In genomic region chr17:21089933-21090888, GRCh38 we compare ENCODE assay signal across 15 cellular contexts. TPM values are rescaled to one million over a fixed set of nuclear protein-coding genes. Genes with fewer than 3 reads are reported as not detected.
A peak's percentile ranks its signal among the peaks of the same experiment; 100 is the strongest.
DNase-seq lines count a peak whose midpoint lies in the region; ATAC-seq and TF ChIP-seq lines count a peak whose summit lies in the region.
"Had no signal": no experiment of that assay in that cellular context is flagged by ENCODE, and none has a peak within 500 bp of the region (broad histone marks: within the 10 kb centered on the region; RNA-seq: fewer than 3 reads in every experiment).

No MANE protein-coding gene starts in this region.

- no peak overlapping the region for H3K4me3 ChIP-seq in mucosa of descending colon
- H3K4me3 ChIP-seq: GM23248, SJSA1 had no signal

- H3K27ac Mint-ChIP-seq in CD4-positive, alpha-beta T cell, result no peak overlapping the region
- H3K27ac Mint-ChIP-seq in activated CD4-positive, alpha-beta memory T cell treated with anti-CD3 and anti-CD28 coated beads, Interleukin-2, amount 10 ng/mL, durations not matched to agents 7 days and 5 days, result no peak overlapping the region
- H3K27ac Mint-ChIP-seq: activated naive CD4-positive, alpha-beta T cell treated with anti-CD3 and anti-CD28 coated beads, Interleukin-2, amount 50 U/mL, for 24 hours had no signal

- H3K4me1 ChIP-seq in mucosa of descending colon (ENCODE audit: low read depth), result peaks cover 6% of the 10 kb centered on the region
- H3K4me1 ChIP-seq: foreskin keratinocyte, SJSA1 had no signal

- no peaks in the 10 kb centered on the region for H3K27me3 ChIP-seq in CD4-positive, alpha-beta T cell (ENCODE audit: control insufficient read depth, insufficient read depth, low read length)
- H3K27me3 ChIP-seq: foreskin keratinocyte, neutrophil, SJSA1 had no signal

- no peak for TF ChIP-seq CTCF in mucosa of descending colon (IDR thresholded peaks at IDR 0.05)
- TF ChIP-seq CTCF in CD4-positive, alpha-beta T cell (IDR thresholded peaks at IDR 0.05), result no peak

- POLR2A ChIA-PET in CD4-positive, alpha-beta T cell (lab: Charles Lee), result no interaction called here
- POLR2A ChIA-PET in activated CD4-positive, alpha-beta memory T cell treated with anti-CD3 and anti-CD28 coated beads, Interleukin-2, amount 10 ng/mL, durations not matched to agents 7 days and 5 days (lab: Charles Lee), result no interaction called here

- no peaks in the 10 kb centered on the region for H3K36me3 ChIP-seq in mucosa of descending colon (ENCODE audit: low read depth)
- H3K36me3 ChIP-seq: neutrophil, SJSA1 had no signal

- H3K36me3 Mint-ChIP-seq in CD4-positive, alpha-beta T cell (ENCODE audit: low read depth), result no peaks in the 10 kb centered on the region
- no peaks in the 10 kb centered on the region for H3K36me3 Mint-ChIP-seq in activated CD4-positive, alpha-beta memory T cell treated with anti-CD3 and anti-CD28 coated beads, Interleukin-2, amount 10 ng/mL, durations not matched to agents 7 days and 5 days (ENCODE audit: low read depth)
- H3K36me3 Mint-ChIP-seq: activated naive CD4-positive, alpha-beta T cell treated with anti-CD3 and anti-CD28 coated beads, Interleukin-2, amount 50 U/mL, for 24 hours; CD14-positive monocyte had no signal

- no peaks in the 10 kb centered on the region for H3K9me3 Mint-ChIP-seq in CD4-positive, alpha-beta T cell
- H3K9me3 Mint-ChIP-seq in activated CD4-positive, alpha-beta memory T cell treated with anti-CD3 and anti-CD28 coated beads, Interleukin-2, amount 10 ng/mL, durations not matched to agents 7 days and 5 days, result no peaks in the 10 kb centered on the region
- H3K9me3 Mint-ChIP-seq: activated naive CD4-positive, alpha-beta T cell treated with anti-CD3 and anti-CD28 coated beads, Interleukin-2, amount 50 U/mL, for 24 hours had no signal

- CTCF ChIA-PET in CD4-positive, alpha-beta T cell (lab: Charles Lee), result no interaction called here
- CTCF ChIA-PET in activated CD4-positive, alpha-beta memory T cell treated with anti-CD3 and anti-CD28 coated beads, Interleukin-2, amount 10 ng/mL, durations not matched to agents 7 days and 5 days (lab: Charles Lee), result no interaction called here

- H3K4me3 Mint-ChIP-seq in CD4-positive, alpha-beta T cell, result no peak overlapping the region
- H3K4me3 Mint-ChIP-seq in activated CD4-positive, alpha-beta memory T cell treated with anti-CD3 and anti-CD28 coated beads, Interleukin-2, amount 10 ng/mL, durations not matched to agents 7 days and 5 days, result no peak overlapping the region
- H3K4me3 Mint-ChIP-seq: activated naive CD4-positive, alpha-beta T cell treated with anti-CD3 and anti-CD28 coated beads, Interleukin-2, amount 50 U/mL, for 24 hours; CD14-positive monocyte; endodermal cell had no signal

- ATAC-seq in GM18517 (IDR thresholded peaks at IDR 0.05; ENCODE audit: unreplicated experiment) (peak; percentile 72), GM21423 (IDR thresholded peaks at IDR 0.05; ENCODE audit: unreplicated experiment) (peak; percentile 68), HG03571 (IDR thresholded peaks at IDR 0.05; ENCODE audit: unreplicated experiment) (peak; percentile 75), mucosa of descending colon (peak; percentile 45), left ventricle myocardium superior (no peak)
- no peak for ATAC-seq in CD4-positive, alpha-beta T cell (ENCODE audit: poor library complexity)

- intact Hi-C loops in mucosa of descending colon (cut with DNase I, micrococcal nuclease) (no loop called here), left ventricle myocardium superior (cut with micrococcal nuclease) (no loop called here)
- intact Hi-C loops in CD4-positive, alpha-beta T cell (cut with DNase I, micrococcal nuclease), result no loop called here

- H3K27me3 Mint-ChIP-seq in CD4-positive, alpha-beta T cell, result no peaks in the 10 kb centered on the region
- peaks cover 2% of the 10 kb centered on the region for H3K27me3 Mint-ChIP-seq in activated CD4-positive, alpha-beta memory T cell treated with anti-CD3 and anti-CD28 coated beads, Interleukin-2, amount 10 ng/mL, durations not matched to agents 7 days and 5 days

- DNase-seq in mucosa of descending colon (no peak), hippocampal formation (lab: John Stamatoyannopoulos, UW) (no peak), left ventricle myocardium superior (no peak)
- DNase-seq in CD4-positive, alpha-beta T cell, result no peak
- no peak for DNase-seq in activated CD4-positive, alpha-beta memory T cell treated with anti-CD3 and anti-CD28 coated beads, Interleukin-2, amount 10 ng/mL, durations not matched to agents 7 days and 5 days
- DNase-seq: endodermal cell had no signal

- no peak overlapping the region for H3K27ac ChIP-seq in CD4-positive, alpha-beta T cell (ENCODE audit: low read depth, low read length)
- H3K27ac ChIP-seq: foreskin keratinocyte, GM23248, neutrophil, SJSA1 had no signal

- H3K9me3 ChIP-seq in mucosa of descending colon, result no peaks in the 10 kb centered on the region
- H3K9me3 ChIP-seq in CD4-positive, alpha-beta T cell (ENCODE audit: control insufficient read depth, low read length), result no peaks in the 10 kb centered on the region
- H3K9me3 ChIP-seq: neutrophil, SJSA1 had no signal

- no peaks in the 10 kb centered on the region for H3K4me1 Mint-ChIP-seq in CD4-positive, alpha-beta T cell (ENCODE audit: low read depth)
- H3K4me1 Mint-ChIP-seq in activated CD4-positive, alpha-beta memory T cell treated with anti-CD3 and anti-CD28 coated beads, Interleukin-2, amount 10 ng/mL, durations not matched to agents 7 days and 5 days, result no peaks in the 10 kb centered on the region
- H3K4me1 Mint-ChIP-seq: activated naive CD4-positive, alpha-beta T cell treated with anti-CD3 and anti-CD28 coated beads, Interleukin-2, amount 50 U/mL, for 24 hours had no signal

RNA-seq across cellular contexts. Expression of gene DHRS7B, which starts 36.6 kb away (rescaled TPM):
- 10 to 100 TPM; 21.9 to 34.0 (median 30.2) TPM for total RNA-seq in mucosa of descending colon
- 18.6 TPM for total RNA-seq in left ventricle myocardium superior
- total RNA-seq in CD4-positive, alpha-beta T cell, result 1 to 10 TPM; 4.9 to 5.2 TPM
- total RNA-seq in activated CD4-positive, alpha-beta memory T cell treated with anti-CD3 and anti-CD28 coated beads, Interleukin-2, amount 10 ng/mL, durations not matched to agents 7 days and 5 days, result 10 to 100 TPM; 12.1 to 15.3 TPM

RNA-seq across cellular contexts. Expression of gene USP22, which starts 47.4 kb away (rescaled TPM):
- 100 to 1,000 TPM; 162 to 168 (median 168) TPM for total RNA-seq in mucosa of descending colon
- 144 TPM for total RNA-seq in left ventricle myocardium superior
- 100 to 1,000 TPM; 194 to 217 TPM for total RNA-seq in CD4-positive, alpha-beta T cell
- total RNA-seq in activated CD4-positive, alpha-beta memory T cell treated with anti-CD3 and anti-CD28 coated beads, Interleukin-2, amount 10 ng/mL, durations not matched to agents 7 days and 5 days, result 100 to 1,000 TPM; 149 to 156 TPM

Comparison
In these comparisons a context has a peak if more than half of its experiments do, and no peak if none do; other contexts are left out.
1. ATAC-seq: peak in GM18517 (single experiment), GM21423 (single experiment), HG03571 (single experiment) and mucosa of descending colon (single experiment); none in left ventricle myocardium superior (single experiment) and CD4-positive, alpha-beta T cell (single experiment).